ENCODE assay signal across 8 cellular contexts in genomic region chrX:129982300-129983246, GRCh38. TPM values are rescaled to one million over a fixed set of nuclear protein-coding genes. Genes with fewer than 3 reads are reported as not detected.
DNase-seq lines count a peak whose midpoint lies in the region; ATAC-seq and TF ChIP-seq lines count a peak whose summit lies in the region.

A gene with protein sequence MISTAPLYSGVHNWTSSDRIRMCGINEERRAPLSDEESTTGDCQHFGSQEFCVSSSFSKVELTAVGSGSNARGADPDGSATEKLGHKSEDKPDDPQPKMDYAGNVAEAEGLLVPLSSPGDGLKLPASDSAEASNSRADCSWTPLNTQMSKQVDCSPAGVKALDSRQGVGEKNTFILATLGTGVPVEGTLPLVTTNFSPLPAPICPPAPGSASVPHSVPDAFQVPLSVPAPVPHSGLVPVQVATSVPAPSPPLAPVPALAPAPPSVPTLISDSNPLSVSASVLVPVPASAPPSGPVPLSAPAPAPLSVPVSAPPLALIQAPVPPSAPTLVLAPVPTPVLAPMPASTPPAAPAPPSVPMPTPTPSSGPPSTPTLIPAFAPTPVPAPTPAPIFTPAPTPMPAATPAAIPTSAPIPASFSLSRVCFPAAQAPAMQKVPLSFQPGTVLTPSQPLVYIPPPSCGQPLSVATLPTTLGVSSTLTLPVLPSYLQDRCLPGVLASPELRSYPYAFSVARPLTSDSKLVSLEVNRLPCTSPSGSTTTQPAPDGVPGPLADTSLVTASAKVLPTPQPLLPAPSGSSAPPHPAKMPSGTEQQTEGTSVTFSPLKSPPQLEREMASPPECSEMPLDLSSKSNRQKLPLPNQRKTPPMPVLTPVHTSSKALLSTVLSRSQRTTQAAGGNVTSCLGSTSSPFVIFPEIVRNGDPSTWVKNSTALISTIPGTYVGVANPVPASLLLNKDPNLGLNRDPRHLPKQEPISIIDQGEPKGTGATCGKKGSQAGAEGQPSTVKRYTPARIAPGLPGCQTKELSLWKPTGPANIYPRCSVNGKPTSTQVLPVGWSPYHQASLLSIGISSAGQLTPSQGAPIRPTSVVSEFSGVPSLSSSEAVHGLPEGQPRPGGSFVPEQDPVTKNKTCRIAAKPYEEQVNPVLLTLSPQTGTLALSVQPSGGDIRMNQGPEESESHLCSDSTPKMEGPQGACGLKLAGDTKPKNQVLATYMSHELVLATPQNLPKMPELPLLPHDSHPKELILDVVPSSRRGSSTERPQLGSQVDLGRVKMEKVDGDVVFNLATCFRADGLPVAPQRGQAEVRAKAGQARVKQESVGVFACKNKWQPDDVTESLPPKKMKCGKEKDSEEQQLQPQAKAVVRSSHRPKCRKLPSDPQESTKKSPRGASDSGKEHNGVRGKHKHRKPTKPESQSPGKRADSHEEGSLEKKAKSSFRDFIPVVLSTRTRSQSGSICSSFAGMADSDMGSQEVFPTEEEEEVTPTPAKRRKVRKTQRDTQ (N-terminal part only) (plus strand): TSS chrX:129982635. CDS start chrX:130005232, 22,597 bp downstream.

- peak; percentile 92 for DNase-seq in 8988T
- peak; percentile 68 for DNase-seq in NCI-H2029 treated with DMSO at 0.1 percent for 48 hours (lab: John Stamatoyannopoulos, UW)
- DNase-seq in T-helper 9 cell: peak; percentile 77
- peak; percentile 93 for DNase-seq in astrocyte of the spinal cord (ENCODE audit: low read depth, low spot score)
- DNase-seq in hypothalamus (lab: John Stamatoyannopoulos, UW): peak; percentile 1 to 93 (median 83)
- peak; percentile 92 for DNase-seq in sciatic nerve (ENCODE audit: low spot score)

- in situ Hi-C loops in astrocyte of the spinal cord (cut with HindIII; ENCODE audit: low sequenced_read_pairs): no loop called here

- peak; percentile 93 for ATAC-seq in GM18520 (IDR thresholded peaks at IDR 0.05; ENCODE audit: unreplicated experiment)
- ATAC-seq in HG03039 (IDR thresholded peaks at IDR 0.05; ENCODE audit: unreplicated experiment): peak; percentile 88
- peak; percentile 96 for ATAC-seq in sciatic nerve

- intact Hi-C loops in sciatic nerve (cut with DNase I): no loop called here

- no peak within 1 kb of the TSS for H3K4me3 ChIP-seq in astrocyte of the spinal cord (ENCODE audit: low read depth, low read length)

- no peak for TF ChIP-seq CTCF in astrocyte of the spinal cord (IDR thresholded peaks at IDR 0.05; ENCODE audit: low read depth, low read length)

RNA-seq across cellular contexts. Expression of the gene that starts here (rescaled TPM):
- 25.1 TPM for total RNA-seq in sciatic nerve
